In genomic region chr10:26486985-26487850, GRCh38 we compare ENCODE assay signal across 8 cellular contexts. TPM values are rescaled to one million over a fixed set of nuclear protein-coding genes. Genes with fewer than 3 reads are reported as not detected.
DNase-seq lines count a peak whose midpoint lies in the region; TF ChIP-seq lines count a peak whose summit lies in the region.

No MANE protein-coding gene starts in this region.

- H3K79me2 ChIP-seq in GM23248 (ENCODE audit: insufficient read depth) = peaks cover 56% of the 10 kb centered on the region

- peaks cover 35% of the 10 kb centered on the region for H3F3A ChIP-seq in GM23248 (ENCODE audit: insufficient read depth)

- in situ Hi-C loops in Caki2 (cut with HindIII; ENCODE audit: low pct_unique_long_range_greater_than_20kb, low sequenced_read_pairs) (no loop called here), GM23248 (cut with MboI) (no loop called here)

- TF ChIP-seq CTCF in right atrium auricular region (IDR thresholded peaks at IDR 0.05) = no peak

- peak overlapping the region; percentile 100 for H3K27ac ChIP-seq in GM23248
- peak overlapping the region; percentile 60 to 84 for H3K27ac ChIP-seq in right atrium auricular region

- H3K9me3 ChIP-seq in GM23248 (ENCODE audit: low read depth) (no peaks in the 10 kb centered on the region), right atrium auricular region (no peaks in the 10 kb centered on the region)

- WGBS in GM23248 (ENCODE audit: low coverage in 1 of 2, low lambda C conversion rate in 2 of 2, missing lambda C conversion rate in 2 of 2), 2 experiments = 2% methylated on average over 11 of the region's 11 CpGs

- no peaks in the 10 kb centered on the region for H3K27me3 ChIP-seq in GM23248 (replicated peaks; ENCODE audit: insufficient read depth)
- no peaks in the 10 kb centered on the region for H3K27me3 ChIP-seq in right atrium auricular region

- peak; percentile 95 for DNase-seq in Caki2 (ENCODE audit: low read depth)
- peak; percentile 99 for DNase-seq in GM23248
- peak; percentile 96 for DNase-seq in NCI-H226
- DNase-seq in activated T-helper 1 cell treated with anti-CD3 and anti-CD28 coated beads, Interleukin-2, amount 50 U/mL, for 16 hours (ENCODE audit: low read depth in 1 of 2, low spot score in 1 of 2) = peak; percentile 19 to 58
- DNase-seq in right atrium auricular region (ENCODE audit: low spot score) = peak; percentile 72
- DNase-seq in stimulated activated CD4-positive, alpha-beta T cell treated with anti-CD3 and anti-CD28 coated beads, TNF-alpha, amount 100 ng/mL, for 4 hours (ENCODE audit: low read depth in 3 of 3) = peak in 2 of 3 experiments; percentile 42 to 49
- DNase-seq in COR-L47 (lab: John Stamatoyannopoulos, UW) = no peak
- no peak for DNase-seq in foreskin melanocyte

- H2AFZ ChIP-seq in GM23248 = no peak overlapping the region

- H3K4me1 ChIP-seq in GM23248 (ENCODE audit: insufficient read depth) (peaks cover 58% of the 10 kb centered on the region), right atrium auricular region (peaks cover 0 to 28% of the 10 kb centered on the region in 2 donors)

- peak overlapping the region; percentile 65 for H3K4me3 ChIP-seq in GM23248
- H3K4me3 ChIP-seq in right atrium auricular region = no peak overlapping the region

- H3K9me2 ChIP-seq in GM23248 (ENCODE audit: insufficient read depth) = no peaks in the 10 kb centered on the region

- 0 out of 2 replicates have a peak, but pooled peaks cover 3% of the 10 kb centered on the region for H3K36me3 ChIP-seq in GM23248 (ENCODE audit: low read depth)
- no peaks in the 10 kb centered on the region for H3K36me3 ChIP-seq in right atrium auricular region

- peak overlapping the region; percentile 81 for H3K4me2 ChIP-seq in GM23248 (ENCODE audit: unreplicated experiment)

- no peaks in the 10 kb centered on the region for H4K20me1 ChIP-seq in GM23248 (ENCODE audit: insufficient read depth)

- peak overlapping the region; percentile 97 for H3K9ac ChIP-seq in GM23248

RNA-seq across cellular contexts. Expression of gene APBB1IP, which starts 49.1 kb away (rescaled TPM):
- total RNA-seq in Caki2 (2014; rRNA removed; shearing (Covaris generic); ENCODE audit: low replicate concordance) = 5.8 and 7.4 TPM in 2 replicates
- total RNA-seq in GM23248 (2014; rRNA removed; shearing (Covaris generic)) = 7.3 and 9.4 TPM in 2 replicates
- polyA plus RNA-seq in GM23248 (2016; fragmentation: Nextera tagmentation; extraction: Ambion mirVana) = 25.0 and 25.1 TPM in 2 replicates
- 1 to 10 TPM; 1.4 to 3.1 TPM for total RNA-seq in right atrium auricular region

Comparison
In these comparisons a context has a peak if more than half of its experiments do, and no peak if none do; other contexts are left out.
1. DNase-seq: peak in Caki2 (single experiment), GM23248 (single experiment), NCI-H226 (single experiment), activated T-helper 1 cell treated with anti-CD3 and anti-CD28 coated beads, Interleukin-2, amount 50 U/mL, for 16 hours (2 of 2), right atrium auricular region (single experiment) and stimulated activated CD4-positive, alpha-beta T cell treated with anti-CD3 and anti-CD28 coated beads, TNF-alpha, amount 100 ng/mL, for 4 hours (2 of 3); none in COR-L47 (single experiment) and foreskin melanocyte (single experiment).